8 cellular contexts compared by ENCODE assay signal in genomic region chr1:55288245-55288644, GRCh38.
DNase-seq lines count a peak whose midpoint lies in the region; ATAC-seq and FAIRE-seq lines count a peak whose summit lies in the region.

No MANE protein-coding gene starts in this region.

- peak; percentile 65 for DNase-seq in GM18507 (ENCODE audit: extremely low spot score, insufficient read length, low read depth)
- DNase-seq in hepatic stellate cell (ENCODE audit: low spot score): peak; percentile 78
- DNase-seq in NCI-H128 (lab: John Stamatoyannopoulos, UW; ENCODE audit: unreplicated experiment): no peak
- no peak for DNase-seq in NCI-H1105 (lab: John Stamatoyannopoulos, UW)
- DNase-seq in DMS53 (lab: John Stamatoyannopoulos, UW): no peak
- DNase-seq in AG08395 (ENCODE audit: low spot score): no peak

- peak; percentile 87 for ATAC-seq in GM21423 (IDR thresholded peaks at IDR 0.05; ENCODE audit: unreplicated experiment)
- ATAC-seq in HG03342 (IDR thresholded peaks at IDR 0.05; ENCODE audit: unreplicated experiment): peak; percentile 89

- peak; percentile 93 for FAIRE-seq in GM18507 (lab: Jason Lieb, UNC)

Comparison
In these comparisons a context has a peak if more than half of its experiments do, and no peak if none do; other contexts are left out.
1. DNase-seq: peak in GM18507 (single experiment) and hepatic stellate cell (single experiment); none in NCI-H128 (single experiment), NCI-H1105 (single experiment), DMS53 (single experiment) and AG08395 (single experiment).